Comparison of ENCODE assay signal across 2 cellular contexts in genomic region chr14:105495990-105496830, GRCh38.
A peak's percentile ranks its signal among the peaks of the same experiment; 100 is the strongest.
TF ChIP-seq lines count a peak whose summit lies in the region.

No MANE protein-coding gene starts in this region.

TF ChIP-seq in GM12878, 131 proteins besides CTCF, POLR2A, EP300 and RAD21:
- TF ChIP-seq SMAD5 (IDR thresholded peaks at IDR 0.05; ENCODE audit: low read depth) (no peak), CUX1 (IDR thresholded peaks at IDR 0.05; ENCODE audit: insufficient replicate concordance, low read depth, low read length) (no peak), POLR2AphosphoS2 (IDR thresholded peaks at IDR 0.05; ENCODE audit: low read depth, low read length) (no peak), RUNX3 (IDR thresholded peaks at IDR 0.05; ENCODE audit: low read length) (no peak)

TF ChIP-seq in liver, 16 proteins besides CTCF, POLR2A, EP300 and RAD21:
- TF ChIP-seq SP1 (IDR thresholded peaks at IDR 0.05) (no peak), HNF4A (conservative IDR thresholded peaks at IDR 0.05) (peak in 1 of 2 donors; percentile 70), RXRA (IDR thresholded peaks at IDR 0.05) (peak in 1 of 2 donors; percentile 63), JUND (IDR thresholded peaks at IDR 0.05) (no peak), REST (IDR thresholded peaks at IDR 0.05) (no peak)
